In the genomic region with DNA sequence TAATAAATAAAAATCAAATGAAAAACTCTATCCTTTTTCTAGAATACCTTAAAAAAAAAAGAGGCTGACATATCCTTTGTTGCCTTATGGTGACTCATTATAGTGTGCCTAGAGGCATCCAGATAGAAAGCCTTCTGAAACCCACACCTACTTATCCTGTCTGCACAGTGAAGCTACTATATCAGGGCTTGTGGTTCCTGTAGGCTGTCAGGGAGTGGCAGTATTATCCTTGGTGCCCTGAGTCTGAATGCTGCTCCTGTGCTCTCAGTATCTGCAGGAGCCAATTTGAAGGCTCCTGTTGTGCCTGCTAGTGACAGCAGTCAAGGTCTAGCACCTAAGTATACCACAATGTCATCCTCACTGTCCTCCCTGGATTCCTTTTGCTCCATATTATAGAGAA, we compare ENCODE assay signal across 9 cellular contexts.
DNase-seq lines count a peak whose midpoint lies in the region; ATAC-seq and TF ChIP-seq lines count a peak whose summit lies in the region.
"Had no signal": no experiment of that assay in that cellular context is flagged by ENCODE, and none has a peak within 500 bp of the region (broad histone marks: within the 10 kb centered on the region; RNA-seq: fewer than 3 reads in every experiment).

No MANE protein-coding gene starts in this region.

- H3K36me3 ChIP-seq in RWPE2 (ENCODE audit: low read depth): no peaks in the 10 kb centered on the region
- H3K36me3 ChIP-seq in trophoblast cell (ENCODE audit: control insufficient read depth in 1 of 2, insufficient read depth in 2 of 2, low read length in 2 of 2): no peaks in the 10 kb centered on the region

- no peak overlapping the region for H3K14ac ChIP-seq in trophoblast cell (ENCODE audit: low read length)

- H3K23ac ChIP-seq in trophoblast cell (ENCODE audit: low read length): no peak overlapping the region

- no peak overlapping the region for H3K18ac ChIP-seq in trophoblast cell (ENCODE audit: low read length)

- H3K27me3 ChIP-seq in RWPE2 (ENCODE audit: insufficient read depth, poor library complexity, severe bottlenecking) (peaks cover 8% of the 10 kb centered on the region), trophoblast cell (ENCODE audit: insufficient read depth, low read length) (no peaks in the 10 kb centered on the region)

- H2BK12ac ChIP-seq in trophoblast cell (ENCODE audit: low read length): no peak overlapping the region

- H3K4me3 ChIP-seq in RWPE2 (ENCODE audit: severe bottlenecking): no peak overlapping the region
- no peak overlapping the region for H3K4me3 ChIP-seq in trophoblast cell (ENCODE audit: low read depth, low read length)

- H3K79me2 ChIP-seq in trophoblast cell (ENCODE audit: control insufficient read depth, insufficient read depth, low read length, poor library complexity): no peaks in the 10 kb centered on the region

- no peak overlapping the region for H3K9ac ChIP-seq in trophoblast cell (ENCODE audit: low read length)

- H3K27ac ChIP-seq in RWPE2 (ENCODE audit: poor library complexity, severe bottlenecking) (peak overlapping the region; percentile 60), trophoblast cell (ENCODE audit: low read depth, low read length) (no peak overlapping the region)

- H3K4ac ChIP-seq in trophoblast cell (ENCODE audit: low read depth, low read length): no peak overlapping the region

- no peak overlapping the region for H4K91ac ChIP-seq in trophoblast cell (ENCODE audit: low read depth, low read length)

- peaks cover 14% of the 10 kb centered on the region for H3K4me1 ChIP-seq in RWPE2 (ENCODE audit: insufficient read depth, poor library complexity, severe bottlenecking)
- H3K4me1 ChIP-seq in trophoblast cell (ENCODE audit: control insufficient read depth in 1 of 2, insufficient read depth in 2 of 2, low read length in 2 of 2): no peaks in the 10 kb centered on the region

- peak; percentile 54 for TF ChIP-seq CTCF in RWPE2 (IDR thresholded peaks at IDR 0.05; ENCODE audit: poor library complexity, severe bottlenecking)

- H4K12ac ChIP-seq in trophoblast cell (ENCODE audit: low read depth, low read length): no peak overlapping the region

- H2AFZ ChIP-seq in trophoblast cell (ENCODE audit: insufficient read depth, low read length, poor library complexity): no peak overlapping the region

- H3K79me1 ChIP-seq in trophoblast cell (ENCODE audit: low read length): no peaks in the 10 kb centered on the region

- no peaks in the 10 kb centered on the region for H3K9me3 ChIP-seq in RWPE2 (ENCODE audit: severe bottlenecking)
- H3K9me3 ChIP-seq in trophoblast cell (ENCODE audit: insufficient read depth, low read depth, low read length): no peaks in the 10 kb centered on the region

- ATAC-seq in HG02885 (IDR thresholded peaks at IDR 0.05; ENCODE audit: poor library complexity, unreplicated experiment): peak; percentile 40
- ATAC-seq in RWPE2 (ENCODE audit: low read depth): peak; percentile 93
- ATAC-seq in GM21737 (IDR thresholded peaks at IDR 0.05; ENCODE audit: unreplicated experiment): no peak

- H2BK5ac ChIP-seq in trophoblast cell (ENCODE audit: low read depth, low read length, poor library complexity): no peak overlapping the region

- H2AK5ac ChIP-seq in trophoblast cell (ENCODE audit: low read length): no peak overlapping the region

- no peak overlapping the region for H4K8ac ChIP-seq in trophoblast cell (ENCODE audit: low read depth, low read length)

- no peak overlapping the region for H3K4me2 ChIP-seq in trophoblast cell (ENCODE audit: low read length)

- H2BK120ac ChIP-seq in trophoblast cell (ENCODE audit: insufficient read depth, low read length, poor library complexity): no peak overlapping the region

- DNase-seq in NCI-H82 (lab: John Stamatoyannopoulos, UW): peak; percentile 2
- no peak for DNase-seq in NCI-H82 treated with DMSO at 0.1 percent for 48 hours (lab: John Stamatoyannopoulos, UW; ENCODE audit: unreplicated experiment)
- no peak for DNase-seq in RWPE2 (ENCODE audit: low spot score)
- peak; percentile 30 to 76 for DNase-seq in trophoblast cell
- DNase-seq in HuH-7.5 (ENCODE audit: low spot score): no peak
- no peak for DNase-seq in NCI-H1417 treated with DMSO at 0.1 percent for 48 hours (lab: John Stamatoyannopoulos, UW)
- DNase-seq: NCI-H524 had no signal

Comparison
In these comparisons a context has a peak if more than half of its experiments do, and no peak if none do; other contexts are left out.
1. DNase-seq: peak in NCI-H82 (single experiment) and trophoblast cell (2 of 2); none in NCI-H82 treated with DMSO at 0.1 percent for 48 hours (single experiment), RWPE2 (single experiment), HuH-7.5 (single experiment) and NCI-H1417 treated with DMSO at 0.1 percent for 48 hours (single experiment).